In the genomic region with DNA sequence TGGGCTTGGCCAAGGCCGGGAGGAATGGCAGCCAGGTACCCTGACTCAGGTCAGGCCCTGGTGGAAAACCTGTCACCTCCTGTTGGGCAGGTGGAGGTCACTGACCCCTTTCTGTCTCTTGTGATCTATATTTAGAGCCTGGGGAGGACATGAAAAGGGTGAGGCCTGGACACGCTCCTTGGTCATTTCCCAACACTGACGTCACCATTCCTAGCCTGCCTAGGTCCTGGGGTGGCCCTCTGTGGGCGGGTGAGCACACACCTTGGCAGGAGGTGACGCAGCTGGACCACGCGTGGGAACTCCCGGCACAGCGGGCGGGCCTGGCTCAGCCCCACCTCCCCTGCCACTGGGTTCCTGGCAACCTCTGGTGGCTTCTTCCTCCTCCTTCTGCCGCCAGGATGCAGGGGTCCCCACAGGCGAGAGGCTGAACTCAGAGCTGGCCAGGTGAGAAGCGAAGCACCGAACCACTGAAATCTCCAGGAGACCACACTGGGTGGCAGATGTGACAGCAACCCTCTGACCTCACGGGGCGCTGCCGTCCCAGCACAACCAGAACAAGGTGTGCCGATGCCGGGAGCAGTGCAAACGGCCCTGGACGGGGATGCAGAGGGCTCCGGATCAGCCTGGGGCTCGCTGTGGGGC, we compare ENCODE assay signal across 1 cellular context.
A peak's percentile ranks its signal among the peaks of the same experiment; 100 is the strongest.
TF ChIP-seq lines count a peak whose summit lies in the region.

No MANE protein-coding gene starts in this region.

TF ChIP-seq in HepG2, 621 proteins besides CTCF, POLR2A, EP300 and RAD21:
- TF ChIP-seq CREB1 (IDR thresholded peaks at IDR 0.05) (peak; percentile 45; the same call in 1 of the 2 replicates), CREB1 (CRISPR knock-in tag; IDR thresholded peaks at IDR 0.05) (no peak), CAMTA2 (CRISPR knock-in tag; IDR thresholded peaks at IDR 0.05; ENCODE audit: borderline replicate concordance) (no peak)
TF ChIP-seq in HepG2: peak in this region for 1.
